ENCODE assay signal across 17 cellular contexts in the genomic region with DNA sequence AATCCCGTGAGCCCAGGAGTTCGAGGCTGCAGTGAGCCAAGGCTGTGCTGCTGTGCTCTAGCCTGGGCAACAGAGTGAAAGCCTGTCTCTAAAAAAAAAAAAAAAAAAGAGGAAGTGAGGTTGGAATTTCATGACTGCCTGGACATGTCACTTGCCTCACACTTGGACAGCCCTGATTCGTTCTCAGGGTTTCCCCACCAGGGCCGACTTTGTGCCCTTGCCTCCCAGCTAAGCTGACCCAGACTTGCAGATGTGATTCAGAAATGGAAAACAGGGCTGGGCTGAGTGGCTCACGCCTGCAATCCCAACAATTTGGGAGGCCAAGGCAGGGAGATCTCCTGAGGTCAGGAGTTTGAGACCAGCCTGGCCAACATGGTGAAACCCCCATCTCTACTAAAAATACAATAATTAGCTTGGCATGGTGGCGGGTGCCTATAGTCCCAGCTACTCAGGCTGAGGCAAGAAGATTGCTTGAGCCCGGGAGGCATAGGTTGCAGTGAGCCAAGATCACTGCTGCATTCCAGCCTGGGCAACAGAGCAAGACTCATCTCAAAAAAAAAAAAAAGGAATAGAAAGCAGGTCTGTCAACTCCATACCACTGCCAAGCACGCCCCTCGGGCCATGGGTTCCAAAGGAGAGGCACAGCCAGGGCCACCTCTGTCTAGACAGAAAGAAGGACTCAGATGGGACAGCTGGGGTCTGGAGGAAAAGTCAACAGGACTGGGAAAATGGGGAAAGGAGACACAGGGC. TPM values are rescaled to one million over a fixed set of nuclear protein-coding genes. Genes with fewer than 3 reads are reported as not detected.
A peak's percentile ranks its signal among the peaks of the same experiment; 100 is the strongest.
DNase-seq lines count a peak whose midpoint lies in the region; ATAC-seq, FAIRE-seq and TF ChIP-seq lines count a peak whose summit lies in the region.
"Had no signal": no experiment of that assay in that cellular context is flagged by ENCODE, and none has a peak within 500 bp of the region (broad histone marks: within the 10 kb centered on the region; RNA-seq: fewer than 3 reads in every experiment).

No MANE protein-coding gene starts in this region.

- intact Hi-C loops in ascending aorta (cut with DNase I): no loop called here

- no peak overlapping the region for H3K9ac ChIP-seq in GM23248
- H3K9ac ChIP-seq: KMS-11 had no signal

- H3K4me1 ChIP-seq in GM23248 (ENCODE audit: insufficient read depth): no peaks in the 10 kb centered on the region
- no peaks in the 10 kb centered on the region for H3K4me1 ChIP-seq in ascending aorta

- WGBS in GM23248 (ENCODE audit: low coverage in 1 of 2, low lambda C conversion rate in 2 of 2, missing lambda C conversion rate in 2 of 2), 2 experiments: 45 to 47% methylated on average over 9 of the region's 9 CpGs

- no peak for FAIRE-seq in RCC 7860 (lab: Jason Lieb, UNC)
- FAIRE-seq in H54 (lab: Jason Lieb, UNC): no peak

- TF ChIP-seq CTCF in AG10803 (conservative IDR thresholded peaks at IDR 0.05; ENCODE audit: low read length) (no peak), fibroblast of pulmonary artery (IDR thresholded peaks at IDR 0.05; ENCODE audit: low read length, missing control alignments) (no peak), ascending aorta (IDR thresholded peaks at IDR 0.05) (no peak)

- H2AFZ ChIP-seq in GM23248: no peak overlapping the region

- no peaks in the 10 kb centered on the region for H3K79me2 ChIP-seq in GM23248 (ENCODE audit: insufficient read depth)

- H3K36me3 ChIP-seq in GM23248 (ENCODE audit: low read depth) (no peaks in the 10 kb centered on the region), ascending aorta (no peaks in the 10 kb centered on the region)
- H3K36me3 ChIP-seq: upper lobe of left lung had no signal

- in situ Hi-C loops in GM23248 (cut with MboI): no loop called here

- no peak for ATAC-seq in HG02870 (IDR thresholded peaks at IDR 0.05; ENCODE audit: unreplicated experiment)
- ATAC-seq: activated CD8-positive, alpha-beta memory T cell treated with anti-CD3 and anti-CD28 coated beads, Interleukin-2, amount 10 ng/mL, durations not matched to agents 7 days and 5 days had no signal

- no peaks in the 10 kb centered on the region for H4K20me1 ChIP-seq in GM23248 (ENCODE audit: insufficient read depth)

- no peaks in the 10 kb centered on the region for H3K9me2 ChIP-seq in GM23248 (ENCODE audit: insufficient read depth)

- TF ChIP-seq POLR2A in H54 (IDR thresholded peaks at IDR 0.05; ENCODE audit: low read depth, low read length): no peak

- H3K27me3 ChIP-seq in GM23248 (replicated peaks; ENCODE audit: insufficient read depth) (peaks cover 5% of the 10 kb centered on the region; the same call in 1 of the 2 replicates), ascending aorta (no peaks in the 10 kb centered on the region)
- H3K27me3 ChIP-seq: upper lobe of left lung had no signal

- H3K27ac ChIP-seq in GM23248: no peak overlapping the region
- H3K27ac ChIP-seq in ascending aorta: no peak overlapping the region
- H3K27ac ChIP-seq: KMS-11 had no signal

- H3F3A ChIP-seq in GM23248 (ENCODE audit: insufficient read depth): no peaks in the 10 kb centered on the region

- H3K4me3 ChIP-seq in AG10803 (ENCODE audit: low read length) (no peak overlapping the region), GM23248 (no peak overlapping the region), fibroblast of pulmonary artery (replicated peaks; ENCODE audit: low read depth, low read length) (no peak overlapping the region), ascending aorta (no peak overlapping the region)
- H3K4me3 ChIP-seq: upper lobe of left lung had no signal

- DNase-seq in AG10803 (ENCODE audit: low read depth): peak; percentile 24
- DNase-seq in GM23248: peak; percentile 37
- DNase-seq in RCC 7860 (ENCODE audit: low spot score): peak; percentile 36
- DNase-seq in fibroblast of pulmonary artery (ENCODE audit: low read depth): peak; percentile 44
- DNase-seq in H54 (ENCODE audit: insufficient read length, low spot score): no peak
- no peak for DNase-seq in NK-92 treated with Interleukin-12 subunit alpha and Interleukin-12 subunit beta, amount 100 ng/mL, for 24 hours (lab: John Stamatoyannopoulos, UW)
- DNase-seq in ascending aorta (ENCODE audit: low spot score in 2 of 2): no peak
- DNase-seq: activated CD4-positive, CD25-positive, alpha-beta regulatory T cell; activated CD8-positive, alpha-beta memory T cell treated with anti-CD3 and anti-CD28 coated beads, Interleukin-2, amount 10 ng/mL, durations not matched to agents 7 days and 5 days; H7; hippocampal formation; NCI-H1694; NCI-H446 treated with DMSO at 0.1 percent for 48 hours; stimulated activated CD4-positive, alpha-beta T cell treated with anti-CD3 and anti-CD28 coated beads, Interleukin-4, amount 100 ng/mL, for 4 hours; upper lobe of left lung had no signal

- no peak overlapping the region for H3K4me2 ChIP-seq in GM23248 (ENCODE audit: unreplicated experiment)
- H3K4me2 ChIP-seq: KMS-11 had no signal

- H3K9me3 ChIP-seq in GM23248 (ENCODE audit: low read depth): no peaks in the 10 kb centered on the region
- H3K9me3 ChIP-seq in ascending aorta: no peaks in the 10 kb centered on the region

RNA-seq across cellular contexts. Expression of gene SOCS1, which starts 46.9 kb away (rescaled TPM):
- 1.4 and 2.0 TPM in 2 replicates for total RNA-seq in GM23248 (2014; rRNA removed; shearing (Covaris generic))
- polyA plus RNA-seq in GM23248 (2016; fragmentation: Nextera tagmentation; extraction: Ambion mirVana): 1.6 and 2.3 TPM in 2 replicates
- 1.8 TPM for total RNA-seq in ascending aorta

Comparison
In these comparisons a context has a peak if more than half of its experiments do, and no peak if none do; other contexts are left out.
1. DNase-seq: peak in AG10803 (single experiment), GM23248 (single experiment), RCC 7860 (single experiment) and fibroblast of pulmonary artery (single experiment); none in H54 (single experiment), NK-92 treated with Interleukin-12 subunit alpha and Interleukin-12 subunit beta, amount 100 ng/mL, for 24 hours (single experiment) and ascending aorta (0 of 2).